Comparison of ENCODE assay signal across 8 cellular contexts in the genomic region with DNA sequence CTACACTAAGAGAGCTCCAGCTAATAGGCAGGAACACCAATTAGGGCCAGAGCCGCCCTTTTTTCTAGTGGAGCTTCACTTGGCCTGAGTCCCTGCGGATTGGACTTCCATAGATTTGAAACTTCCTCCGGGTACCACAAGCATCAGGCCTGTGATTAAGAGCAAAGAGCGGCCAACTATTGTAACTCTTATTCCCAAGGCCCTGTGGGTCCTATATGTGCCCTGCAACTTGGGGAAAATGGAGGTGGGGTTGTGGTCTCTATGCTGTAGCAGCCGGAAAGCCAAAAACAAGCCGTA. TPM values are rescaled to one million over a fixed set of nuclear protein-coding genes. Genes with fewer than 3 reads are reported as not detected.
DNase-seq lines count a peak whose midpoint lies in the region; TF ChIP-seq lines count a peak whose summit lies in the region.

A gene (plus strand): TSS at position 198 of the 297 bp plus-strand sequence. CDS start 16,488 bp downstream, outside the sequence.

- H3K36me3 Mint-ChIP-seq in T-helper 2 cell treated with Interferon-gamma antibody and Interleukin-4, amounts not matched to agents 5 μg/mL and 100 μg/mL, for 36 hours (ENCODE audit: low read depth): no peaks in the 10 kb centered on the region
- H3K36me3 Mint-ChIP-seq in activated naive CD8-positive, alpha-beta T cell treated with anti-CD3 and anti-CD28 coated beads for 36 hours: no peaks in the 10 kb centered on the region

- H3K27ac ChIP-seq in substantia nigra (ENCODE audit: low read depth, low read length, poor library complexity, severe bottlenecking): peak within 1 kb of the TSS; percentile 80

- DNase-seq in T-helper 2 cell treated with Interferon-gamma antibody and Interleukin-4, amounts not matched to agents 5 μg/mL and 100 μg/mL, for 36 hours (ENCODE audit: low spot score): no peak
- no peak for DNase-seq in T-helper 2 cell
- DNase-seq in activated naive CD8-positive, alpha-beta T cell treated with anti-CD3 and anti-CD28 coated beads for 36 hours: no peak
- DNase-seq in substantia nigra (lab: John Stamatoyannopoulos, UW): no peak
- no peak for DNase-seq in DMS53 treated with DMSO at 0.1 percent for 48 hours (lab: John Stamatoyannopoulos, UW; ENCODE audit: unreplicated experiment)
- no peak for DNase-seq in nucleus accumbens (lab: John Stamatoyannopoulos, UW)
- DNase-seq in erythroblast (lab: John Stamatoyannopoulos, UW): no peak

- H3K9me3 ChIP-seq in iPS-18c (ENCODE audit: control insufficient read depth, insufficient read depth, low read length): no peaks in the 10 kb centered on the region

- H3K9me3 Mint-ChIP-seq in T-helper 2 cell treated with Interferon-gamma antibody and Interleukin-4, amounts not matched to agents 5 μg/mL and 100 μg/mL, for 36 hours: no peaks in the 10 kb centered on the region
- no peaks in the 10 kb centered on the region for H3K9me3 Mint-ChIP-seq in activated naive CD8-positive, alpha-beta T cell treated with anti-CD3 and anti-CD28 coated beads for 36 hours

- no peak within 1 kb of the TSS for H3K27ac Mint-ChIP-seq in T-helper 2 cell treated with Interferon-gamma antibody and Interleukin-4, amounts not matched to agents 5 μg/mL and 100 μg/mL, for 36 hours
- peak within 1 kb of the TSS; percentile 69 for H3K27ac Mint-ChIP-seq in activated naive CD8-positive, alpha-beta T cell treated with anti-CD3 and anti-CD28 coated beads for 36 hours

- H3K4me3 Mint-ChIP-seq in T-helper 2 cell treated with Interferon-gamma antibody and Interleukin-4, amounts not matched to agents 5 μg/mL and 100 μg/mL, for 36 hours: peak within 1 kb of the TSS; percentile 91
- H3K4me3 Mint-ChIP-seq in activated naive CD8-positive, alpha-beta T cell treated with anti-CD3 and anti-CD28 coated beads for 36 hours: peak within 1 kb of the TSS; percentile 79

- TF ChIP-seq POLR2A in erythroblast (IDR thresholded peaks at IDR 0.05; ENCODE audit: low read length): no peak

- peaks cover 9% of the 10 kb centered on the region for H3K4me1 Mint-ChIP-seq in T-helper 2 cell treated with Interferon-gamma antibody and Interleukin-4, amounts not matched to agents 5 μg/mL and 100 μg/mL, for 36 hours (ENCODE audit: low read depth)
- peaks cover 11% of the 10 kb centered on the region for H3K4me1 Mint-ChIP-seq in activated naive CD8-positive, alpha-beta T cell treated with anti-CD3 and anti-CD28 coated beads for 36 hours

- peaks cover 18% of the 10 kb centered on the region for H3K27me3 Mint-ChIP-seq in T-helper 2 cell treated with Interferon-gamma antibody and Interleukin-4, amounts not matched to agents 5 μg/mL and 100 μg/mL, for 36 hours (ENCODE audit: low read depth)
- H3K27me3 Mint-ChIP-seq in activated naive CD8-positive, alpha-beta T cell treated with anti-CD3 and anti-CD28 coated beads for 36 hours: no peaks in the 10 kb centered on the region

- peak within 1 kb of the TSS; percentile 61; the same call in 1 of the 2 replicates for H3K4me3 ChIP-seq in iPS-18c (ENCODE audit: insufficient read depth, low read depth, low read length)

RNA-seq across cellular contexts. Expression of the gene that starts here (rescaled TPM):
- total RNA-seq in activated naive CD8-positive, alpha-beta T cell treated with anti-CD3 and anti-CD28 coated beads for 36 hours: not detected
